Comparison of ENCODE assay signal across 12 cellular contexts in the genomic region with DNA sequence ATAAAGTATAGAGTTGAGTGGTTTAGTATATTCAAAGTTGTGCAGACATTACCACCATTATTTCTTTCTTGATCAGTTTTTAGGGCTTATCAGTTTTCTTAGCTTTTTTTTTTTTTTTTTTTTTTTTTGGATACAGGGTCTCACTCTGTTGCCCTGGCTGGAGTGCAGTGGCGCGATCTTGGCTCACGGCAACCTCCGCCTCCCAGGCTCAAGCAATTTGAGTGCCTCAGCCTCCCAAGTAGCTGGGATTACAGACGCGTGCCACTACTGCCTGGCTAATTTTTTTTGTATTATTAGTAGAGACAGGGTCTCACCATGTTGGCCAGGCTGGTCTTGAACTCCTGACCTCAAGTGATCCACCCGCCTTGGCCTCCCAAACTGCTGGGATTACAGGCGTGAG. TPM values are rescaled to one million over a fixed set of nuclear protein-coding genes. Genes with fewer than 3 reads are reported as not detected.
"Had no signal": no experiment of that assay in that cellular context is flagged by ENCODE, and none has a peak within 500 bp of the region (broad histone marks: within the 10 kb centered on the region; RNA-seq: fewer than 3 reads in every experiment).

No MANE protein-coding gene starts in this region.

RNA-seq across cellular contexts. Expression of gene PXT1, which starts 10.2 kb away (rescaled TPM):
- total RNA-seq: stomach, subcutaneous adipose tissue, suprapubic skin, temporal lobe, thoracic aorta, thyroid gland, tibial nerve, upper lobe of right lung, ureter, urinary bladder, uterus, vagina had no signal
- polyA plus RNA-seq: stomach had no signal
